In the genomic region with DNA sequence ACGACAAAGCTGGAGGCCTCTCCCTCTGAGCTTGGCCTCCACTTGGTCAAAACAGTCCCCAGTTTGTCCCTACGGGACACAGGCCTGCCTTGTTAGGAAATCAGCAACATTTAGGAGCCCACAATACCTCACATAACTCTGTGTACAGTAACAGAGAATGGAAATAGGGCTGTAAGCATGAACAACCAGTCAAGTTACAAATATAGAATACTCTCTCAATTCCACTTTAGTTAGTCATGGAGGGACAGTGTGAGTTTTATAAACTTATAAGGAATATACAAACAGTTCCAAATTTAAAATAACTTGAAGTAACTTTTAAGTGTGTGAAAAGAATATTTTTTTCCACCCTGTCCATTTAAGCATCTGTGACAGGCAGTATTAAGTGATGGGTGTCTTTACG, we compare ENCODE assay signal across 14 cellular contexts.
DNase-seq lines count a peak whose midpoint lies in the region; ATAC-seq, FAIRE-seq and TF ChIP-seq lines count a peak whose summit lies in the region.
"Had no signal": no experiment of that assay in that cellular context is flagged by ENCODE, and none has a peak within 500 bp of the region (broad histone marks: within the 10 kb centered on the region; RNA-seq: fewer than 3 reads in every experiment).

No MANE protein-coding gene starts in this region.

- TF ChIP-seq CTCF in GM23338 (conservative IDR thresholded peaks at IDR 0.05; ENCODE audit: low read depth in 2 of 2) (no peak), astrocyte of the spinal cord (IDR thresholded peaks at IDR 0.05; ENCODE audit: low read depth, low read length) (no peak), thoracic aorta (IDR thresholded peaks at IDR 0.05) (no peak), D721Med (IDR thresholded peaks at IDR 0.05; ENCODE audit: insufficient read depth, missing control alignments) (no peak)

- H3K27me3 Mint-ChIP-seq in GM23338 (ENCODE audit: insufficient read depth, low read depth, poor library complexity), result peaks cover 3% of the 10 kb centered on the region
- H3K27me3 Mint-ChIP-seq in effector memory CD8-positive, alpha-beta T cell, result peaks cover 13 to 27% of the 10 kb centered on the region in 2 donors

- H2AFZ ChIP-seq in GM23338, result no peak overlapping the region

- H4K20me1 ChIP-seq in GM23338 (replicated peaks; ENCODE audit: insufficient read depth), result peaks cover 56% of the 10 kb centered on the region

- no peaks in the 10 kb centered on the region for H3K9me3 Mint-ChIP-seq in GM23338
- no peaks in the 10 kb centered on the region for H3K9me3 Mint-ChIP-seq in activated naive CD4-positive, alpha-beta T cell treated with anti-CD3 and anti-CD28 coated beads, Interleukin-2, amount 50 U/mL, for 72 hours
- H3K9me3 Mint-ChIP-seq in effector memory CD8-positive, alpha-beta T cell, result no peaks in the 10 kb centered on the region
- H3K9me3 Mint-ChIP-seq: activated T-helper 2 cell treated with anti-CD3 and anti-CD28 coated beads, Interferon-gamma antibody, Interleukin-2, Interleukin-4, amounts not matched to agents 10 μg/mL and 5 μg/mL and 100 μg/mL, durations not matched to agents 14 hours and 24 hours and 36 hours; IgD-negative memory B cell had no signal

- no peak overlapping the region for H3K27ac Mint-ChIP-seq in GM23338
- no peak overlapping the region for H3K27ac Mint-ChIP-seq in activated naive CD4-positive, alpha-beta T cell treated with anti-CD3 and anti-CD28 coated beads, Interleukin-2, amount 50 U/mL, for 72 hours
- no peak overlapping the region for H3K27ac Mint-ChIP-seq in effector memory CD8-positive, alpha-beta T cell
- H3K27ac Mint-ChIP-seq: activated T-helper 2 cell treated with anti-CD3 and anti-CD28 coated beads, Interferon-gamma antibody, Interleukin-2, Interleukin-4, amounts not matched to agents 10 μg/mL and 5 μg/mL and 100 μg/mL, durations not matched to agents 14 hours and 24 hours and 36 hours; IgD-negative memory B cell had no signal

- no peaks in the 10 kb centered on the region for H3K9me2 ChIP-seq in GM23338 (ENCODE audit: insufficient read depth)

- H3K36me3 Mint-ChIP-seq in GM23338 (ENCODE audit: low read depth), result no peaks in the 10 kb centered on the region
- no peaks in the 10 kb centered on the region for H3K36me3 Mint-ChIP-seq in activated naive CD4-positive, alpha-beta T cell treated with anti-CD3 and anti-CD28 coated beads, Interleukin-2, amount 50 U/mL, for 72 hours
- H3K36me3 Mint-ChIP-seq in effector memory CD8-positive, alpha-beta T cell (ENCODE audit: insufficient read depth), result no peaks in the 10 kb centered on the region
- H3K36me3 Mint-ChIP-seq: IgD-negative memory B cell had no signal

- H3K27ac ChIP-seq in GM23338 (ENCODE audit: low read depth), result peak overlapping the region; percentile 58; the same call in 1 of the 2 replicates
- H3K27ac ChIP-seq in thoracic aorta, result peak overlapping the region; percentile 82 to 91

- ATAC-seq in GM23338, result no peak
- ATAC-seq in thoracic aorta (ENCODE audit: insufficient number of reproducible peaks, low FRiP score, low read depth), result peak; percentile 78
- no peak for ATAC-seq in activated naive CD4-positive, alpha-beta T cell treated with anti-CD3 and anti-CD28 coated beads, Interleukin-2, amount 50 U/mL, for 72 hours
- ATAC-seq in effector memory CD8-positive, alpha-beta T cell (replicated peaks), result no peak
- ATAC-seq in HG02642 (IDR thresholded peaks at IDR 0.05; ENCODE audit: poor library complexity, unreplicated experiment), result no peak

- H3K36me3 ChIP-seq in GM23338 (ENCODE audit: insufficient read depth) (no peaks in the 10 kb centered on the region), thoracic aorta (no peaks in the 10 kb centered on the region)

- no peak overlapping the region for H3K4me2 ChIP-seq in GM23338

- peaks cover 3% of the 10 kb centered on the region; the same call in 1 of the 2 replicates for H3F3A ChIP-seq in GM23338 (replicated peaks; ENCODE audit: low read depth)

- no peaks in the 10 kb centered on the region for H3K9me3 ChIP-seq in thoracic aorta

- no peaks in the 10 kb centered on the region for H3K27me3 ChIP-seq in GM23338 (ENCODE audit: insufficient read depth)
- H3K27me3 ChIP-seq in thoracic aorta (replicated peaks; ENCODE audit: insufficient read depth), result no peaks in the 10 kb centered on the region

- FAIRE-seq in D721Med (lab: Jason Lieb, UNC), result no peak
- FAIRE-seq: keratinocyte, TTC549 had no signal

- H3K4me3 ChIP-seq in GM23338 (no peak overlapping the region), astrocyte of the spinal cord (ENCODE audit: low read depth, low read length) (no peak overlapping the region), thoracic aorta (no peak overlapping the region)

- H3K4me1 Mint-ChIP-seq in GM23338, result peaks cover 53% of the 10 kb centered on the region
- no peaks in the 10 kb centered on the region for H3K4me1 Mint-ChIP-seq in effector memory CD8-positive, alpha-beta T cell (ENCODE audit: low read depth in 2 of 2)

- in situ Hi-C loops in astrocyte of the spinal cord (cut with HindIII; ENCODE audit: low sequenced_read_pairs), result no loop called here

- H3K4me3 Mint-ChIP-seq in GM23338, result no peak overlapping the region
- H3K4me3 Mint-ChIP-seq in effector memory CD8-positive, alpha-beta T cell, result no peak overlapping the region
- H3K4me3 Mint-ChIP-seq: IgD-negative memory B cell had no signal

- H3K79me2 ChIP-seq in GM23338 (replicated peaks; ENCODE audit: insufficient read depth), result peaks cover 98% of the 10 kb centered on the region

- DNase-seq in GM23338 (ENCODE audit: low spot score) (no peak), astrocyte of the spinal cord (ENCODE audit: low read depth, low spot score) (peak; percentile 45), hepatic stellate cell (ENCODE audit: low spot score) (peak; percentile 62), thoracic aorta (ENCODE audit: low spot score) (no peak), D721Med (ENCODE audit: insufficient read length, low spot score) (no peak)
- DNase-seq in activated naive CD4-positive, alpha-beta T cell treated with anti-CD3 and anti-CD28 coated beads, Interleukin-2, amount 50 U/mL, for 72 hours (ENCODE audit: low spot score in 2 of 2), result no peak
- no peak for DNase-seq in effector memory CD8-positive, alpha-beta T cell
- DNase-seq: NCI-H1105, NCI-H2227 treated with DMSO at 0.1 percent for 48 hours had no signal

- H3K4me1 ChIP-seq in GM23338 (ENCODE audit: insufficient read depth), result peaks cover 56% of the 10 kb centered on the region
- peaks cover 57 to 88% of the 10 kb centered on the region in 2 donors for H3K4me1 ChIP-seq in thoracic aorta (ENCODE audit: control insufficient read depth in 1 of 2, low read depth in 2 of 2)

TF ChIP-seq in GM23338, 12 proteins besides CTCF, POLR2A, EP300 and RAD21:
- TF ChIP-seq ZNF114 (CRISPR knock-in tag; IDR thresholded peaks at IDR 0.05), result no peak
- TF ChIP-seq CREB1 (CRISPR knock-in tag; IDR thresholded peaks at IDR 0.05; ENCODE audit: low read depth), result no peak
- no peak for TF ChIP-seq ETS1 (IDR thresholded peaks at IDR 0.05)
- TF ChIP-seq NANOG (IDR thresholded peaks at IDR 0.05; ENCODE audit: borderline replicate concordance), result no peak
- no peak for TF ChIP-seq JUNB (IDR thresholded peaks at IDR 0.05; ENCODE audit: unreplicated experiment)
- no peak for TF ChIP-seq EZH2 (IDR thresholded peaks at IDR 0.05; ENCODE audit: low read depth, unreplicated experiment)
- TF ChIP-seq POLR2AphosphoS5 (IDR thresholded peaks at IDR 0.05; ENCODE audit: low read depth), result no peak
- TF ChIP-seq EZH2phosphoT487 (IDR thresholded peaks at IDR 0.05; ENCODE audit: unreplicated experiment), result no peak
- TF ChIP-seq REST (IDR thresholded peaks at IDR 0.05; ENCODE audit: unreplicated experiment), result no peak

Comparison
In these comparisons a context has a peak if more than half of its experiments do, and no peak if none do; other contexts are left out.
1. DNase-seq: peak in astrocyte of the spinal cord (single experiment) and hepatic stellate cell (single experiment); none in GM23338 (single experiment), thoracic aorta (single experiment), D721Med (single experiment), activated naive CD4-positive, alpha-beta T cell treated with anti-CD3 and anti-CD28 coated beads, Interleukin-2, amount 50 U/mL, for 72 hours (0 of 2) and effector memory CD8-positive, alpha-beta T cell (0 of 3).